In the genomic region with DNA sequence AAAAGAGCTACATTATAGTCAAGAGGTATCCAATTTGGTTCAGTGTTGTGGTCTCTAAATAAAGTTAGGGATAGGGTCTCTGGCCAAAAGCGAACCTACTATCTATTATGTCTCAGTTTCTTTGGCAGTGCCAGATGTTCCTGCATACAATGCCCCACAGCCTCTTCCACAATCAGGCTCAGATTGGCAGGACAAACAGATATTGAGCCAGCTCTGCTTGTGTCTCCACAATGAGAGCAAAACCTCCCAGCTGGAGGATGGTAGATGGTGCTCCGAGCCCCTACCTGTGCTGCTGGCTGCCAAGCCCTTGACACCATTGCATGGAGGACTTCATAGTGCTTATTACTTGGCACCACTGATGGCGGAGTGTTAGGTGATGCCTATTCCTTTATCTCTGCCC, we compare ENCODE assay signal across 21 cellular contexts. TPM values are rescaled to one million over a fixed set of nuclear protein-coding genes. Genes with fewer than 3 reads are reported as not detected.
"Had no signal": no experiment of that assay in that cellular context is flagged by ENCODE, and none has a peak within 500 bp of the region (broad histone marks: within the 10 kb centered on the region; RNA-seq: fewer than 3 reads in every experiment).

No MANE protein-coding gene starts in this region.

- DNase-seq: cortex of kidney; effector memory CD4-positive, alpha-beta T cell; gastrocnemius medialis; glutamatergic neuron; islet precursor cell; left ventricle myocardium inferior; mesendoderm; naive thymus-derived CD4-positive, alpha-beta T cell; nephron progenitor cell; stimulated activated CD4-positive, alpha-beta T cell treated with anti-CD3 and anti-CD28 coated beads, Interleukin-4, amount 100 ng/mL, for 24 hours; stomach; tibial artery; upper lobe of left lung; uterus had no signal

- H3K27ac ChIP-seq: esophagus muscularis mucosa, left ventricle myocardium inferior, parathyroid adenoma, right atrium auricular region, stomach, suprapubic skin, tibial artery, upper lobe of left lung, uterus had no signal

- H3K27ac Mint-ChIP-seq: stimulated activated memory B cell treated with anti-CD40 and anti-IgM and Interleukin-4, amounts not matched to agents 10 μg/mL and 1 μg/mL and 100 μg/mL, for 72 hours had no signal

- H3K9me3 ChIP-seq: esophagus muscularis mucosa, gastrocnemius medialis, left ventricle myocardium inferior, right atrium auricular region, stomach, suprapubic skin, tibial artery, upper lobe of left lung, uterus had no signal

- H3K4me1 Mint-ChIP-seq: naive thymus-derived CD4-positive, alpha-beta T cell; nephron progenitor cell; stimulated activated memory B cell treated with anti-CD40 and anti-IgM and Interleukin-4, amounts not matched to agents 10 μg/mL and 1 μg/mL and 100 μg/mL, for 72 hours had no signal

- H3K9me3 Mint-ChIP-seq: naive thymus-derived CD4-positive, alpha-beta T cell; nephron progenitor cell; stimulated activated memory B cell treated with anti-CD40 and anti-IgM and Interleukin-4, amounts not matched to agents 10 μg/mL and 1 μg/mL and 100 μg/mL, for 72 hours had no signal

- ATAC-seq: gastrocnemius medialis; naive thymus-derived CD4-positive, alpha-beta T cell; stimulated activated memory B cell treated with anti-CD40 and anti-IgM and Interleukin-4, amounts not matched to agents 10 μg/mL and 1 μg/mL and 100 μg/mL, for 72 hours had no signal

- H3K27me3 Mint-ChIP-seq: naive thymus-derived CD4-positive, alpha-beta T cell; stimulated activated memory B cell treated with anti-CD40 and anti-IgM and Interleukin-4, amounts not matched to agents 10 μg/mL and 1 μg/mL and 100 μg/mL, for 72 hours had no signal

- H3K4me3 ChIP-seq: esophagus muscularis mucosa, gastrocnemius medialis, left ventricle myocardium inferior, lung, right atrium auricular region, smooth muscle cell, stomach, suprapubic skin, tibial artery, upper lobe of left lung, uterus had no signal

- H3K4me1 ChIP-seq: esophagus muscularis mucosa, parathyroid adenoma, right atrium auricular region, stomach, suprapubic skin, tibial artery, upper lobe of left lung, uterus had no signal

- H3K27me3 ChIP-seq: esophagus muscularis mucosa, gastrocnemius medialis, right atrium auricular region, stomach, suprapubic skin, tibial artery, upper lobe of left lung, uterus had no signal

- H3K4me3 Mint-ChIP-seq: naive thymus-derived CD4-positive, alpha-beta T cell; nephron progenitor cell; stimulated activated memory B cell treated with anti-CD40 and anti-IgM and Interleukin-4, amounts not matched to agents 10 μg/mL and 1 μg/mL and 100 μg/mL, for 72 hours had no signal

RNA-seq across cellular contexts. Expression of a gene that starts 35.1 kb away (rescaled TPM):
- polyA plus RNA-seq: naive thymus-derived CD4-positive, alpha-beta T cell had no signal
